In the genomic region with DNA sequence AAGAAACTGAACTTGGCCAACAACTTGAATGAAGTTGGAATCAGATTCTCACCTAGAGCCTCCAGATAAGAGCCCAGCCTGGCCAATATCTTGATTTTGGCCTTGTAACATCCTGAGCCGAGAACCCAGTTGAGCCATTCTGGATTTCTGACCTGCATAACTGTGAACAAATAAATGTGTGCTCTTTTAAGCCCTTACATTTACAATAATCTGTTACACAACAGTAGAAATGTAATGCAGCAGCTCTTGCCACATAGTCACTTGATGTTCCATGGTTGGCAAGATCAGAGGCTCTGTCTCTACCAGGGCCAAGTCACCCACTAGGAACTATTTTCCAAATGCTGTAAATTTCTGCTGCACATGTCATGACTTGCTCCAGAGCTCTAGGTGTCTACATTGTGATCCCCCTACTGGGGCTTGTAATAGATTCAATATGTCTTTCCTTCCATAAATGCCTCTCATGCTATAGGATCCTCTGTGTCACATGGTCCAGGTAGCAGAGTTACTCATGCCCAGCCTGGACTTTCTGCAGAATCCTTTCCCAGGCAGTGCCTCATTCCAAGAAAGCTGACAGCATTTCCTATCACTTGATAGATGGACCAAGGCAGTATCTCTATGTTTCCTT, we compare ENCODE assay signal across 1 cellular context.
TF ChIP-seq lines count a peak whose summit lies in the region.

No MANE protein-coding gene starts in this region.

TF ChIP-seq in K562, 482 proteins besides CTCF, POLR2A, EP300 and RAD21 (continued from another document):
- TF ChIP-seq HMG20A (CRISPR knock-in tag; conservative IDR thresholded peaks at IDR 0.05): no peak
- no peak for TF ChIP-seq ATF1 (CRISPR knock-in tag; IDR thresholded peaks at IDR 0.05)
- TF ChIP-seq ATF1 (tag; IDR thresholded peaks at IDR 0.05): no peak
- TF ChIP-seq, protein P1, sequence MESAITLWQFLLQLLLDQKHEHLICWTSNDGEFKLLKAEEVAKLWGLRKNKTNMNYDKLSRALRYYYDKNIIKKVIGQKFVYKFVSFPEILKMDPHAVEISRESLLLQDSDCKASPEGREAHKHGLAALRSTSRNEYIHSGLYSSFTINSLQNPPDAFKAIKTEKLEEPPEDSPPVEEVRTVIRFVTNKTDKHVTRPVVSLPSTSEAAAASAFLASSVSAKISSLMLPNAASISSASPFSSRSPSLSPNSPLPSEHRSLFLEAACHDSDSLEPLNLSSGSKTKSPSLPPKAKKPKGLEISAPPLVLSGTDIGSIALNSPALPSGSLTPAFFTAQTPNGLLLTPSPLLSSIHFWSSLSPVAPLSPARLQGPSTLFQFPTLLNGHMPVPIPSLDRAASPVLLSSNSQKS (CRISPR knock-in tag; IDR thresholded peaks at IDR 0.05): no peak
- no peak for TF ChIP-seq TARDBP (IDR thresholded peaks at IDR 0.05)
- TF ChIP-seq HCFC1 (IDR thresholded peaks at IDR 0.05; ENCODE audit: low read depth, low read length): no peak
- TF ChIP-seq KHSRP (IDR thresholded peaks at IDR 0.05): no peak
- no peak for TF ChIP-seq ZNF165 (CRISPR knock-in tag; IDR thresholded peaks at IDR 0.05; ENCODE audit: borderline replicate concordance)
- TF ChIP-seq BCOR (IDR thresholded peaks at IDR 0.05): no peak
- TF ChIP-seq, protein P2, sequence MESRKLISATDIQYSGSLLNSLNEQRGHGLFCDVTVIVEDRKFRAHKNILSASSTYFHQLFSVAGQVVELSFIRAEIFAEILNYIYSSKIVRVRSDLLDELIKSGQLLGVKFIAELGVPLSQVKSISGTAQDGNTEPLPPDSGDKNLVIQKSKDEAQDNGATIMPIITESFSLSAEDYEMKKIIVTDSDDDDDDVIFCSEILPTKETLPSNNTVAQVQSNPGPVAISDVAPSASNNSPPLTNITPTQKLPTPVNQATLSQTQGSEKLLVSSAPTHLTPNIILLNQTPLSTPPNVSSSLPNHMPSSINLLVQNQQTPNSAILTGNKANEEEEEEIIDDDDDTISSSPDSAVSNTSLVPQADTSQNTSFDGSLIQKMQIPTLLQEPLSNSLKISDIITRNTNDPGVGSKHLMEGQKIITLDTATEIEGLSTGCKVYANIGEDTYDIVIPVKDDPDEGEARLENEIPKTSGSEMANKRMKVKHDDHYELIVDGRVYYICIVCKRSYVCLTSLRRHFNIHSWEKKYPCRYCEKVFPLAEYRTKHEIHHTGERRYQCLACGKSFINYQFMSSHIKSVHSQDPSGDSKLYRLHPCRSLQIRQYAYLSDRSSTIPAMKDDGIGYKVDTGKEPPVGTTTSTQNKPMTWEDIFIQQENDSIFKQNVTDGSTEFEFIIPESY (CRISPR knock-in tag; IDR thresholded peaks at IDR 0.05): no peak
- TF ChIP-seq, protein P3, sequence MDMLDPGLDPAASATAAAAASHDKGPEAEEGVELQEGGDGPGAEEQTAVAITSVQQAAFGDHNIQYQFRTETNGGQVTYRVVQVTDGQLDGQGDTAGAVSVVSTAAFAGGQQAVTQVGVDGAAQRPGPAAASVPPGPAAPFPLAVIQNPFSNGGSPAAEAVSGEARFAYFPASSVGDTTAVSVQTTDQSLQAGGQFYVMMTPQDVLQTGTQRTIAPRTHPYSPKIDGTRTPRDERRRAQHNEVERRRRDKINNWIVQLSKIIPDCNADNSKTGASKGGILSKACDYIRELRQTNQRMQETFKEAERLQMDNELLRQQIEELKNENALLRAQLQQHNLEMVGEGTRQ (CRISPR knock-in tag; IDR thresholded peaks at IDR 0.05): no peak
- no peak for TF ChIP-seq ZNF140 (CRISPR knock-in tag; IDR thresholded peaks at IDR 0.05)
TF ChIP-seq in K562: peak in this region for 0.
